ENCODE assay signal across 26 cellular contexts in the genomic region with DNA sequence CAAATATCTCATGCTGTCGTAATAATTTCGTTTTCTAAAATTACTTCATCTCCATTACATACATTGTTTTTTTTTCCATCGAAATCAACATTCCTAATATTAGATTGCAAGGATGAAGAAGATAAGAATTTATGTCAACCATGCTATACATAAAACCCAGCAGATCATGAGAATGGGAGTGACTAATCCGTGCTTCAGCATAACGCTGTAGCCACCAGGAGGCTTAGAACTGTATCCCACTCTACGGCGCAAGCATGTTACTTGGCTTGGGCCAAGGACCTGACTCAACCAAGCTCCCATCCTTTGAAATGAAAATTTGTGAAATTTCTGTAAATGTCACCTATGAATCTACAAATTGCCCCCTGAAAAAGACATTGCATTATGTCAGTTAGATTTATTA.
DNase-seq lines count a peak whose midpoint lies in the region; ATAC-seq, FAIRE-seq and TF ChIP-seq lines count a peak whose summit lies in the region.
"Had no signal": no experiment of that assay in that cellular context is flagged by ENCODE, and none has a peak within 500 bp of the region (broad histone marks: within the 10 kb centered on the region; RNA-seq: fewer than 3 reads in every experiment).

No MANE protein-coding gene starts in this region.

- H3K79me1 ChIP-seq in H9 (ENCODE audit: insufficient read depth, low read depth, low read length, poor library complexity, severe bottlenecking) (no peaks in the 10 kb centered on the region), H1 (ENCODE audit: low read depth, low read length) (no peaks in the 10 kb centered on the region)

- no peak overlapping the region for H3K18ac ChIP-seq in H9 (ENCODE audit: insufficient read length, low read depth, low read length)
- no peak overlapping the region for H3K18ac ChIP-seq in H1 (ENCODE audit: extremely low read depth, low read length)

- H3K23me2 ChIP-seq in H9 (ENCODE audit: insufficient read length, low read depth, low read length, poor library complexity, severe bottlenecking), result no peaks in the 10 kb centered on the region
- H3K23me2 ChIP-seq in H1 (ENCODE audit: low read depth, low read length), result peaks cover 2% of the 10 kb centered on the region; the same call in 1 of the 2 replicates

- H3K4me2 ChIP-seq in H9 (ENCODE audit: insufficient read depth, insufficient read length, low read length), result no peak overlapping the region
- H3K4me2 ChIP-seq in H1 (ENCODE audit: insufficient read depth in 1 of 2, low read depth in 2 of 2, low read length in 2 of 2), result no peak overlapping the region
- H3K4me2 ChIP-seq: KMS-11, PC-9 had no signal

- in situ Hi-C loops in GM13977 (cut with MboI; ENCODE audit: low pct_unique_long_range_greater_than_20kb, low sequenced_read_pairs, unreplicated experiment), result loop anchor here (25.0 kb wide), 1 partner anchor 719 kb away; no protein-coding TSS in a partner anchor

- H2BK5ac ChIP-seq in H9 (ENCODE audit: insufficient read length, low read length), result no peak overlapping the region
- H2BK5ac ChIP-seq in H1 (ENCODE audit: low read depth, low read length), result no peak overlapping the region

- no peak overlapping the region for H3T11ph ChIP-seq in H9 (ENCODE audit: low read length)

- H3K4me1 ChIP-seq in H9 (ENCODE audit: insufficient read depth, low read length) (no peaks in the 10 kb centered on the region; the same call in 1 of the 2 replicates), H1 (replicated peaks in 1 of 4; ENCODE audit: control insufficient read depth in 3 of 4, insufficient read depth in 4 of 4, low read length in 3 of 4) (peaks cover 0 to 7% (median 3%) of the 10 kb centered on the region in 4 experiments; a peak in 4 of 7 replicates), A673 (ENCODE audit: insufficient read depth, low read length, poor library complexity, severe bottlenecking) (peaks cover under 1% of the 10 kb centered on the region)

- H3K4me3 Mint-ChIP-seq in H9, result no peak overlapping the region
- H3K4me3 Mint-ChIP-seq: CD4-positive, alpha-beta memory T cell; IgD-negative memory B cell had no signal

- peaks cover 0 to 5% (median 0%) of the 10 kb centered on the region in 3 experiments; a peak in 1 of 7 replicates for H3K36me3 Mint-ChIP-seq in H9 (ENCODE audit: insufficient read depth in 1 of 3, low read depth in 3 of 3)
- H3K36me3 Mint-ChIP-seq: CD4-positive, alpha-beta memory T cell; IgD-negative memory B cell had no signal

- H3K27ac Mint-ChIP-seq in H9, result no peak overlapping the region
- H3K27ac Mint-ChIP-seq: CD4-positive, alpha-beta memory T cell; IgD-negative memory B cell had no signal

- FAIRE-seq in H1 (lab: Jason Lieb, UNC), result peak; percentile 57

- POLR2A ChIA-PET in AG04450 (lab: Yijun Ruan, JAX), result no interaction called here
- POLR2A ChIA-PET in H1 (lab: Charles Lee; ENCODE audit: partially characterized antibody), result no interaction called here
- POLR2A ChIA-PET in A673 (lab: Charles Lee; ENCODE audit: low non-redundant PET), result no interaction called here

- TF ChIP-seq EP300 in H1 (IDR thresholded peaks at IDR 0.05; ENCODE audit: borderline replicate concordance in 1 of 2, low read depth in 2 of 2, low read length in 2 of 2), result no peak

- H2BK20ac ChIP-seq in H9 (ENCODE audit: low read depth, low read length, poor library complexity, severe bottlenecking) (no peak overlapping the region), H1 (ENCODE audit: low read length) (no peak overlapping the region)

- H3K27ac ChIP-seq in AG04450 (ENCODE audit: low read depth, low read length) (no peak overlapping the region), H9 (ENCODE audit: insufficient read length, low read depth, low read length) (no peak overlapping the region), H1 (ENCODE audit: low read depth, low read length) (no peak overlapping the region), A673 (ENCODE audit: low read depth, low read length, poor library complexity, severe bottlenecking) (no peak overlapping the region)
- H3K27ac ChIP-seq: KMS-11, PC-9, SK-N-MC had no signal

- H4K20me1 ChIP-seq in H9 (ENCODE audit: control insufficient read depth, insufficient read depth, insufficient read length) (no peaks in the 10 kb centered on the region), H1 (replicated peaks in 1 of 2; ENCODE audit: control insufficient read depth in 1 of 2, insufficient read depth in 2 of 2, low read length in 2 of 2) (no peaks in the 10 kb centered on the region)

- no peak overlapping the region for H3K9ac ChIP-seq in H9 (ENCODE audit: extremely low read depth, insufficient read length, low read length)
- H3K9ac ChIP-seq in H1 (replicated peaks in 1 of 4; ENCODE audit: extremely low read depth in 1 of 4, low read depth in 3 of 4, low read length in 3 of 4), result no peak overlapping the region
- H3K9ac ChIP-seq: KMS-11 had no signal

- H3K27me3 Mint-ChIP-seq in H9 (ENCODE audit: low read depth), result peaks cover under 1% of the 10 kb centered on the region; the same call in 1 of the 2 replicates
- H3K27me3 Mint-ChIP-seq: CD4-positive, alpha-beta memory T cell; IgD-negative memory B cell had no signal

- H2BK15ac ChIP-seq in H9 (ENCODE audit: low read depth, low read length) (no peak overlapping the region), H1 (ENCODE audit: low read length) (no peak overlapping the region)

- H3K4me1 Mint-ChIP-seq in H9, result peaks cover 21 to 25% of the 10 kb centered on the region in 2 experiments

- H2BK12ac ChIP-seq in H9 (ENCODE audit: insufficient read length, low read depth, low read length) (no peak overlapping the region), H1 (ENCODE audit: low read depth, low read length) (no peak overlapping the region)

- H3K36me3 ChIP-seq in H1 (ENCODE audit: control insufficient read depth in 2 of 4, insufficient read depth in 4 of 4, low read length in 3 of 4), result no peaks in the 10 kb centered on the region
- no peaks in the 10 kb centered on the region for H3K36me3 ChIP-seq in A673 (ENCODE audit: insufficient read depth, low read length, poor library complexity, severe bottlenecking)

- H3K27me3 ChIP-seq in AG04450 (ENCODE audit: control insufficient read depth, insufficient read depth, low read length) (no peaks in the 10 kb centered on the region), H9 (ENCODE audit: insufficient read depth, low read length) (no peaks in the 10 kb centered on the region), H1 (replicated peaks in 1 of 4; ENCODE audit: control insufficient read depth in 3 of 4, extremely low read depth in 1 of 4, insufficient read depth in 3 of 4, low read length in 3 of 4) (no peaks in the 10 kb centered on the region), A673 (replicated peaks; ENCODE audit: insufficient read depth, low read depth, low read length, poor library complexity) (no peaks in the 10 kb centered on the region)

- H2AK5ac ChIP-seq in H9 (ENCODE audit: insufficient read length, low read length) (no peak overlapping the region), H1 (ENCODE audit: low read depth, low read length) (no peak overlapping the region)

- peak in 1 of 2 experiments; percentile 11; a peak in 1 of 4 replicates for TF ChIP-seq RAD21 in H1 (IDR thresholded peaks at IDR 0.05 in 1 of 2, conservative IDR thresholded peaks at IDR 0.05 in 1 of 2; ENCODE audit: low read depth in 2 of 2, low read length in 2 of 2)

- no peak overlapping the region for H3K4ac ChIP-seq in H9 (ENCODE audit: low read depth, low read length)
- no peak overlapping the region for H3K4ac ChIP-seq in H1 (replicated peaks; ENCODE audit: insufficient read length, low read depth, low read length)

- CTCF ChIA-PET in AG04450 (lab: Charles Lee) (interaction anchor here (0.6 kb wide), 1 partner anchor 105 kb away, joined by 4 read pairs; no protein-coding TSS in a partner anchor), H1 (lab: Charles Lee; ENCODE audit: partially characterized antibody) (interaction anchor here (1.2 kb wide), 1 partner anchor 160 kb away, joined by 3 read pairs; no protein-coding TSS in a partner anchor), A673 (lab: Charles Lee) (no interaction called here)

- TF ChIP-seq POLR2A in H1 (IDR thresholded peaks at IDR 0.05; ENCODE audit: control extremely low read depth in 1 of 2, low read depth in 2 of 2, low read length in 2 of 2), result no peak

- no peak overlapping the region for H4K5ac ChIP-seq in H9 (ENCODE audit: insufficient read length, low read depth, low read length)
- no peak overlapping the region for H4K5ac ChIP-seq in H1 (ENCODE audit: insufficient read length, low read depth, low read length)

- H4K8ac ChIP-seq in H9 (replicated peaks; ENCODE audit: insufficient read length, low read depth, low read length) (no peak overlapping the region), H1 (ENCODE audit: extremely low read depth, insufficient read depth, low read length) (no peak overlapping the region)

- WGBS in H9 (ENCODE audit: extremely low coverage, insufficient read length, low lambda C conversion rate), result 100% methylated on average over 3 of the region's 7 CpGs
- WGBS in H1 (ENCODE audit: extremely low coverage in 1 of 2, insufficient coverage in 1 of 2, insufficient read length in 1 of 2, insufficient replicate concordance in 2 of 2, low coverage in 1 of 2, low lambda C conversion rate in 2 of 2, missing lambda C conversion rate in 1 of 2), 2 experiments, result 89 to 100% methylated on average over 3 to 7 of the region's 7 CpGs

- H2AFZ ChIP-seq in H9 (ENCODE audit: low read length), result no peak overlapping the region
- no peak overlapping the region for H2AFZ ChIP-seq in H1 (ENCODE audit: low read length)
- H2AFZ ChIP-seq: PC-9 had no signal

- intact Hi-C loops in A673 (cut with micrococcal nuclease; ENCODE audit: unreplicated experiment), result loop anchor here (10.0 kb wide), 2 partner anchors 541 to 1141 kb away; no protein-coding TSS in a partner anchor

- H3K9me3 ChIP-seq in AG04450 (ENCODE audit: control insufficient read depth, insufficient read depth, low read length) (no peaks in the 10 kb centered on the region), H9 (ENCODE audit: control insufficient read depth, low read depth, low read length) (no peaks in the 10 kb centered on the region), H1 (ENCODE audit: insufficient read depth in 2 of 2, low read depth in 1 of 2, low read length in 1 of 2) (no peaks in the 10 kb centered on the region), A673 (ENCODE audit: low read depth, low read length, poor library complexity, severe bottlenecking) (no peaks in the 10 kb centered on the region)

- ATAC-seq in GM19351 (IDR thresholded peaks at IDR 0.05; ENCODE audit: unreplicated experiment), result no peak

- H3K23ac ChIP-seq in H9 (ENCODE audit: insufficient read length, low read depth, low read length) (no peak overlapping the region), H1 (ENCODE audit: insufficient read length) (no peak overlapping the region)

- H3K56ac ChIP-seq in H9 (ENCODE audit: insufficient read length, low read depth, low read length) (no peak overlapping the region), H1 (replicated peaks; ENCODE audit: insufficient read length, low read depth, low read length) (no peak overlapping the region)

- TF ChIP-seq CTCF in AG04450 (IDR thresholded peaks at IDR 0.05; ENCODE audit: low read depth, low read length) (0 out of 2 replicates have a peak, but pooled peaks have one; percentile 13), H9 (conservative IDR thresholded peaks at IDR 0.05) (peak; percentile 39), H1 (IDR thresholded peaks at IDR 0.05; ENCODE audit: control extremely low read depth in 1 of 3, insufficient read depth in 1 of 3, low read depth in 1 of 3, low read length in 3 of 3) (no peak), GM13977 (IDR thresholded peaks at IDR 0.05; ENCODE audit: extremely low read depth, insufficient read depth, missing control alignments) (no peak), A673 (conservative IDR thresholded peaks at IDR 0.05; ENCODE audit: low read depth, low read length) (no peak)

- H3K14ac ChIP-seq in H9 (ENCODE audit: insufficient read depth, low read length), result no peak overlapping the region
- no peak overlapping the region for H3K14ac ChIP-seq in H1 (ENCODE audit: insufficient read length)

- no peaks in the 10 kb centered on the region for H3K79me2 ChIP-seq in H9 (ENCODE audit: insufficient read depth, low read length)
- H3K79me2 ChIP-seq in H1 (ENCODE audit: control insufficient read depth in 1 of 2, insufficient read depth in 2 of 2, low read length in 2 of 2), result no peaks in the 10 kb centered on the region

- no peak overlapping the region for H3K4me3 ChIP-seq in AG04450 (ENCODE audit: low read depth, low read length)
- H3K4me3 ChIP-seq in H1 (ENCODE audit: extremely low read depth in 1 of 4, insufficient read depth in 2 of 4, low read depth in 3 of 4, low read length in 4 of 4), result no peak overlapping the region
- H3K4me3 ChIP-seq in A673 (ENCODE audit: low read depth, low read length, poor library complexity, severe bottlenecking), result no peak overlapping the region
- H3K4me3 ChIP-seq: PC-9, SK-N-MC had no signal

- H2BK120ac ChIP-seq in H9 (ENCODE audit: low read depth, low read length, poor library complexity, severe bottlenecking) (no peak overlapping the region), H1 (replicated peaks; ENCODE audit: low read depth, low read length) (no peak overlapping the region)

- DNase-seq in AG04450 (ENCODE audit: low read depth, low spot score), result no peak
- peak; percentile 29 for DNase-seq in H9
- DNase-seq in RKO (ENCODE audit: low spot score), result peak; percentile 2
- DNase-seq in H1 (ENCODE audit: low read depth in 1 of 2, low spot score in 2 of 2), result no peak
- DNase-seq in GM13977 (ENCODE audit: low spot score), result no peak
- no peak for DNase-seq in A673 (ENCODE audit: low spot score)
- no peak for DNase-seq in NCI-H510A (lab: John Stamatoyannopoulos, UW)
- DNase-seq: AML-193; C1 segment of cervical spinal cord; CD4-positive, alpha-beta memory T cell; COR-L47; DMS53; H7; MM.1S; NCI-H1048; NCI-H1417 treated with DMSO at 0.1 percent for 48 hours; NCI-H1694 treated with DMSO at 0.1 percent for 48 hours; NCI-H2081; NCI-H2227 treated with DMSO at 0.1 percent for 48 hours; NK-92 treated with Interleukin-12 subunit alpha and Interleukin-12 subunit beta, amount 100 ng/mL, for 24 hours; PC-9; SHP77 treated with DMSO at 0.1 percent for 48 hours had no signal

- no peak overlapping the region for H4K91ac ChIP-seq in H9 (ENCODE audit: insufficient read length, low read depth, low read length)
- no peak overlapping the region for H4K91ac ChIP-seq in H1 (replicated peaks; ENCODE audit: insufficient read length, low read length)

- no TSS peak for BruUV-seq in A673 (replicated peaks; lab: Mats Ljungman, UMichigan)

- H3K9me3 Mint-ChIP-seq in H9, result 0 out of 5 replicates have a peak, but pooled peaks cover 0 to 3% of the 10 kb centered on the region in 2 experiments
- H3K9me3 Mint-ChIP-seq: IgD-negative memory B cell had no signal

Comparison
In these comparisons a context has a peak if more than half of its experiments do, and no peak if none do; other contexts are left out.
1. DNase-seq: peak in H9 (single experiment) and RKO (single experiment); none in AG04450 (single experiment), H1 (0 of 2), GM13977 (single experiment), A673 (single experiment) and NCI-H510A (single experiment).
2. CTCF ChIP-seq: peak in AG04450 (single experiment) and H9 (single experiment); none in H1 (0 of 3), GM13977 (single experiment) and A673 (single experiment).